Comparison of ENCODE assay signal across 20 cellular contexts in genomic region chr7:46383605-46384004, GRCh38.
DNase-seq lines count a peak whose midpoint lies in the region; ATAC-seq, FAIRE-seq and TF ChIP-seq lines count a peak whose summit lies in the region.
"Had no signal": no experiment of that assay in that cellular context is flagged by ENCODE, and none has a peak within 500 bp of the region (broad histone marks: within the 10 kb centered on the region; RNA-seq: fewer than 3 reads in every experiment).

No MANE protein-coding gene starts in this region.

- DNase-seq in AG09309 (ENCODE audit: low read depth) (peak; percentile 4), Karpas-422 (peak; percentile 25), bronchial epithelial cell (ENCODE audit: low read depth) (peak; percentile 84), kidney epithelial cell (ENCODE audit: low read depth) (peak; percentile 12), NCI-H345 (lab: John Stamatoyannopoulos, UW) (no peak)
- no peak for DNase-seq in activated T-cell treated with anti-CD3 and anti-CD28 coated beads, Interleukin-2, amount 50 U/mL, for 48 hours
- DNase-seq: ACHN; activated CD4-positive, alpha-beta T cell treated with anti-CD3 and anti-CD28 coated beads for 1 hour; activated naive CD4-positive, alpha-beta T cell; caudate nucleus; CD8-positive, alpha-beta memory T cell; effector CD8-positive, alpha-beta T cell; H9; NCI-H1105; NCI-H2171 treated with DMSO at 0.1 percent for 48 hours; SHP77; T-helper 2 cell; upper lobe of right lung had no signal

- H3K79me2 ChIP-seq in Karpas-422 (ENCODE audit: low read length): no peaks in the 10 kb centered on the region

- TF ChIP-seq CTCF in AG09309 (IDR thresholded peaks at IDR 0.05; ENCODE audit: control insufficient read depth, insufficient read depth, low read depth, low read length, missing control alignments) (no peak), bronchial epithelial cell (IDR thresholded peaks at IDR 0.05; ENCODE audit: insufficient read depth, low read length, severe bottlenecking) (no peak), kidney epithelial cell (IDR thresholded peaks at IDR 0.05; ENCODE audit: insufficient read depth, low read length, poor library complexity, severe bottlenecking) (no peak)

- no peak overlapping the region for H3K9ac ChIP-seq in Karpas-422 (ENCODE audit: low read length)

- no peaks in the 10 kb centered on the region for H3K9me3 ChIP-seq in Karpas-422 (ENCODE audit: low read length)
- H3K9me3 ChIP-seq: upper lobe of right lung had no signal

- no peak for FAIRE-seq in bronchial epithelial cell (lab: Jason Lieb, UNC)

- H4K20me1 ChIP-seq in Karpas-422 (ENCODE audit: insufficient read depth, low read depth, low read length): no peaks in the 10 kb centered on the region

- no peaks in the 10 kb centered on the region for H3K9me2 ChIP-seq in Karpas-422 (replicated peaks; ENCODE audit: insufficient read depth, low read length)

- no peak overlapping the region for H3K4me3 ChIP-seq in AG09309 (ENCODE audit: control insufficient read depth, low read depth, low read length)
- H3K4me3 ChIP-seq in Karpas-422 (ENCODE audit: low read length): no peak overlapping the region
- no peak overlapping the region for H3K4me3 ChIP-seq in bronchial epithelial cell (ENCODE audit: low read depth, low read length)
- no peak overlapping the region for H3K4me3 ChIP-seq in kidney epithelial cell (ENCODE audit: low read depth, low read length)
- H3K4me3 ChIP-seq: upper lobe of right lung had no signal

- ATAC-seq in HG03457 (IDR thresholded peaks at IDR 0.05; ENCODE audit: unreplicated experiment): no peak
- ATAC-seq in HG02884 (IDR thresholded peaks at IDR 0.05; ENCODE audit: unreplicated experiment): no peak
- ATAC-seq: upper lobe of right lung had no signal

- H3K4me1 ChIP-seq in Karpas-422 (ENCODE audit: low read length): no peaks in the 10 kb centered on the region
- H3K4me1 ChIP-seq: upper lobe of right lung had no signal

- H3K27me3 ChIP-seq in Karpas-422 (ENCODE audit: low read length) (no peaks in the 10 kb centered on the region), bronchial epithelial cell (ENCODE audit: control insufficient read depth, insufficient read depth, low read length) (no peaks in the 10 kb centered on the region), kidney epithelial cell (ENCODE audit: control insufficient read depth, insufficient read depth, low read length) (no peaks in the 10 kb centered on the region)
- H3K27me3 ChIP-seq: upper lobe of right lung had no signal

- no peak overlapping the region for H2AFZ ChIP-seq in Karpas-422 (ENCODE audit: low read length)

- H3K27ac ChIP-seq in Karpas-422 (ENCODE audit: low read length): no peak overlapping the region
- H3K27ac ChIP-seq: upper lobe of right lung had no signal

- H3K36me3 ChIP-seq in Karpas-422 (ENCODE audit: insufficient read depth, low read length) (no peaks in the 10 kb centered on the region), bronchial epithelial cell (ENCODE audit: control insufficient read depth, insufficient read depth, low read length) (no peaks in the 10 kb centered on the region), kidney epithelial cell (ENCODE audit: control insufficient read depth, insufficient read depth, low read length) (no peaks in the 10 kb centered on the region)
- H3K36me3 ChIP-seq: upper lobe of right lung had no signal

- H3K4me2 ChIP-seq in Karpas-422 (ENCODE audit: low read depth, low read length, poor library complexity, severe bottlenecking): no peak overlapping the region

Comparison
In these comparisons a context has a peak if more than half of its experiments do, and no peak if none do; other contexts are left out.
1. DNase-seq: peak in AG09309 (single experiment), Karpas-422 (single experiment), bronchial epithelial cell (single experiment) and kidney epithelial cell (single experiment); none in activated T-cell treated with anti-CD3 and anti-CD28 coated beads, Interleukin-2, amount 50 U/mL, for 48 hours (0 of 2) and NCI-H345 (single experiment).